ENCODE assay signal across 8 cellular contexts in genomic region chr16:66750279-66751134, GRCh38. TPM values are rescaled to one million over a fixed set of nuclear protein-coding genes. Genes with fewer than 3 reads are reported as not detected.
DNase-seq lines count a peak whose midpoint lies in the region; ATAC-seq and TF ChIP-seq lines count a peak whose summit lies in the region.

No MANE protein-coding gene starts in this region.

- no peaks in the 10 kb centered on the region for H3K9me3 Mint-ChIP-seq in CD4-positive, alpha-beta T cell

- H3K4me3 ChIP-seq in adipocyte (ENCODE audit: low read length) (peak overlapping the region; percentile 98), thyroid gland (replicated peaks in 1 of 3) (peak overlapping the region; percentile 82 to 95 (median 83))

- peaks cover 19% of the 10 kb centered on the region for H3K27me3 Mint-ChIP-seq in CD4-positive, alpha-beta T cell

- H3K9me3 ChIP-seq in CD4-positive, alpha-beta T cell (ENCODE audit: control insufficient read depth, low read length), result no peaks in the 10 kb centered on the region
- H3K9me3 ChIP-seq in adipocyte (ENCODE audit: control insufficient read depth, low read length), result no peaks in the 10 kb centered on the region
- no peaks in the 10 kb centered on the region for H3K9me3 ChIP-seq in thyroid gland

- CTCF ChIA-PET in CD4-positive, alpha-beta T cell (lab: Charles Lee), result interaction anchor here (0.7 to 2.0 kb wide), 8 partner anchors 10 to 188 kb away, joined by 3 to 10 read pairs (median 5); partner anchors contain the start of gene NAE1

- no peak for ATAC-seq in CD4-positive, alpha-beta T cell (ENCODE audit: poor library complexity)
- ATAC-seq in HG02938 (IDR thresholded peaks at IDR 0.05; ENCODE audit: unreplicated experiment) (peak; percentile 17), HG02763 (IDR thresholded peaks at IDR 0.05; ENCODE audit: unreplicated experiment) (no peak)

- peak overlapping the region; percentile 93 for H3K9ac ChIP-seq in adipocyte (ENCODE audit: low read length)

- H3K27me3 ChIP-seq in CD4-positive, alpha-beta T cell (ENCODE audit: control insufficient read depth, insufficient read depth, low read length), result no peaks in the 10 kb centered on the region
- H3K27me3 ChIP-seq in adipocyte (replicated peaks; ENCODE audit: control insufficient read depth, insufficient read depth, low read length), result no peaks in the 10 kb centered on the region
- no peaks in the 10 kb centered on the region for H3K27me3 ChIP-seq in layer of hippocampus (ENCODE audit: control insufficient read depth, insufficient read depth, low read length)
- no peaks in the 10 kb centered on the region for H3K27me3 ChIP-seq in thyroid gland

- H3K4me1 Mint-ChIP-seq in CD4-positive, alpha-beta T cell (ENCODE audit: low read depth), result peaks cover 43% of the 10 kb centered on the region

- H3K27ac Mint-ChIP-seq in CD4-positive, alpha-beta T cell, result peak overlapping the region; percentile 91

- POLR2A ChIA-PET in CD4-positive, alpha-beta T cell (lab: Charles Lee), result interaction anchor here (0.6 to 2.4 kb wide), 6 partner anchors 11 to 1056 kb away, joined by 3 to 13 read pairs (median 4); partner anchors contain the start of genes CKLF, CMTM4, NAE1 and PDP2

- H3K4me3 Mint-ChIP-seq in CD4-positive, alpha-beta T cell, result peak overlapping the region; percentile 88

- H3K36me3 ChIP-seq in adipocyte (ENCODE audit: control insufficient read depth, insufficient read depth, low read length, severe bottlenecking) (peaks cover 31% of the 10 kb centered on the region), thyroid gland (peaks cover 11 to 13% of the 10 kb centered on the region in 2 donors)

- peak overlapping the region; percentile 66 for H3K27ac ChIP-seq in CD4-positive, alpha-beta T cell (ENCODE audit: low read depth, low read length)
- H3K27ac ChIP-seq in layer of hippocampus (ENCODE audit: low read depth, low read length) (peak overlapping the region; percentile 96), thyroid gland (peak overlapping the region; percentile 57 to 92 (median 84))

- H3K36me3 Mint-ChIP-seq in CD4-positive, alpha-beta T cell (ENCODE audit: low read depth), result peaks cover 44% of the 10 kb centered on the region

- DNase-seq in CD4-positive, alpha-beta T cell, result no peak
- DNase-seq in adipocyte (ENCODE audit: low read depth) (peak; percentile 17), thyroid gland (no peak), NCI-H226 (no peak)
- no peak for DNase-seq in central memory CD4-positive, alpha-beta T cell

- H3K4me1 ChIP-seq in adipocyte (ENCODE audit: control insufficient read depth, insufficient read depth, low read length), result peaks cover 19% of the 10 kb centered on the region
- peaks cover 21 to 23% of the 10 kb centered on the region in 2 donors for H3K4me1 ChIP-seq in thyroid gland

- no peak for TF ChIP-seq POLR2A in thyroid gland (IDR thresholded peaks at IDR 0.05)

- TF ChIP-seq CTCF in CD4-positive, alpha-beta T cell (IDR thresholded peaks at IDR 0.05), result no peak
- no peak for TF ChIP-seq CTCF in thyroid gland (IDR thresholded peaks at IDR 0.05)

- WGBS in thyroid gland, 2 donors, result 16% methylated on average over 15 of the region's 15 CpGs

- intact Hi-C loops in CD4-positive, alpha-beta T cell (cut with DNase I, micrococcal nuclease), result loop anchor here (1.0 to 5.0 kb wide), 5 partner anchors 53 to 812 kb away; partner anchors contain the start of genes CIAO2B (in 1 of the 2), CTCF (in 1 of the 2) and NAE1 (in 1 of the 2)
- intact Hi-C loops in thyroid gland (cut with DNase I), result loop anchor here (5.0 kb wide), 1 partner anchor 98 kb away; no protein-coding TSS in a partner anchor

RNA-seq across cellular contexts. Expression of gene DYNC1LI2, which starts 0.9 kb away (rescaled TPM):
- 10 to 100 TPM; 81.8 to 82.4 TPM for total RNA-seq in CD4-positive, alpha-beta T cell
- 100 to 1,000 TPM; 162 to 332 (median 195) TPM for total RNA-seq in thyroid gland

RNA-seq across cellular contexts. Expression of gene TERB1, which starts 50.9 kb away (rescaled TPM):
- total RNA-seq in CD4-positive, alpha-beta T cell, result under 1 TPM; 0.11 to 0.22 TPM
- 1 to 10 TPM in 1 of 4 donors, under 1 TPM in 1, not detected in 2; 0.27 to 2.1 TPM for total RNA-seq in thyroid gland

RNA-seq across cellular contexts. Expression of gene CMTM4, which starts 54.0 kb away (rescaled TPM):
- total RNA-seq in CD4-positive, alpha-beta T cell, result 1 to 10 TPM; 1.1 to 1.6 TPM
- total RNA-seq in thyroid gland, result 100 to 1,000 TPM; 170 to 246 (median 201) TPM

Comparison
In these comparisons a context has a peak if more than half of its experiments do, and no peak if none do; other contexts are left out.
1. RNA of gene CMTM4, which starts 54.0 kb away (total RNA-seq): 170 to 246 TPM in thyroid gland; 1.1 to 1.6 TPM in CD4-positive, alpha-beta T cell; every median in the first group is over 10 times any median in the second.
2. Peak in every context shown above with its lines, with median percentiles within 50 percentile points of each other: H3K27ac ChIP-seq.